Comparison of ENCODE assay signal across 1 cellular context in the genomic region with DNA sequence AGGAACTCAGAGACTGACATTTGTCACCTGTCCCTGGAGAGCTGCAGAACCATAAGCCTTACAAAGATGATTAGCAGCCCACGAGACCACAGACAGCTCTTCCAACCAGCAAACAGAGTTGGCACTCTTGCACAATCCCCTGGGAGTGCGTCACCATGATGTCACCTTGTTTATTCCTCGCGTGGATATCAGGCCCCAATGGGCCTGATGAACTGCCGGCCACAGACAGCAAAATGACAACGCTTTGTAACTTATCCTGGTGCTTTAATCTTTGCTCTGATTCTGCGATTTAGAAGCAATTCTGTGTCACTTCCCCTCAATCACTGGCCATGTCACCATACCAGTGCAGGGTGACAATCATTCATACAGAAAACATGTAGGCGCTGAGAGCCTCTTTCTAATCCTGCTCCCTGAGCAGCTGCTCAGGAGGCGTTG.
TF ChIP-seq lines count a peak whose summit lies in the region.

No MANE protein-coding gene starts in this region.

TF ChIP-seq in GM23338, 12 proteins besides CTCF, POLR2A, EP300 and RAD21 (continued from another document):
- TF ChIP-seq ZNF462 (CRISPR knock-in tag; IDR thresholded peaks at IDR 0.05) (no peak), EZH2phosphoT487 (IDR thresholded peaks at IDR 0.05; ENCODE audit: unreplicated experiment) (no peak), POLR2AphosphoS5 (IDR thresholded peaks at IDR 0.05; ENCODE audit: low read depth) (no peak), STAT1 (IDR thresholded peaks at IDR 0.05; ENCODE audit: unreplicated experiment) (no peak), JUNB (IDR thresholded peaks at IDR 0.05; ENCODE audit: unreplicated experiment) (no peak), NANOG (IDR thresholded peaks at IDR 0.05; ENCODE audit: borderline replicate concordance) (no peak), CREB1 (CRISPR knock-in tag; IDR thresholded peaks at IDR 0.05; ENCODE audit: low read depth) (no peak), ZNF114 (CRISPR knock-in tag; IDR thresholded peaks at IDR 0.05) (no peak), REST (IDR thresholded peaks at IDR 0.05; ENCODE audit: unreplicated experiment) (no peak), EZH2 (IDR thresholded peaks at IDR 0.05; ENCODE audit: low read depth, unreplicated experiment) (no peak), ZNF331 (CRISPR knock-in tag; IDR thresholded peaks at IDR 0.05; ENCODE audit: low read depth) (no peak)
